In the genomic region with DNA sequence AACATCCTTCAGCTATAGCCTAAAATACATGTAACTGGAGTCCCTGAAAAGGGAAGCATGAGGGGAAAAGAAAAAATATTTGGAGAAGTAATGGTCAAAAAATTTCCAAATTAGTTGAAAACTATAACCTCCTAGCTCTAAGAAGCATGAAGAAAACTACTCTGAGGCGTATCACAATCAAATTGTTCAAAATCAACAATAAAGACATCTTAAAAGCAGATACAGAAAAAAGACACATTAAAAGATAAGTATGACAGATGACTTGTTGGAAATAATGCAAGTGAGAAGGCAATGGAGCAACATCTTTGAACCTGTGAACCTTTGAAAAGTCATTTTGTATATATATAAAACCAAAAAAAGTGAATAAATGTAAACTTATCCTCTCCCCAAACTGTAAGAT, we compare ENCODE assay signal across 1 cellular context.
A peak's percentile ranks its signal among the peaks of the same experiment; 100 is the strongest.
TF ChIP-seq lines count a peak whose summit lies in the region.

No MANE protein-coding gene starts in this region.

TF ChIP-seq in K562, 482 proteins besides CTCF, POLR2A, EP300 and RAD21 (continued from another document):
- TF ChIP-seq, protein P1, sequence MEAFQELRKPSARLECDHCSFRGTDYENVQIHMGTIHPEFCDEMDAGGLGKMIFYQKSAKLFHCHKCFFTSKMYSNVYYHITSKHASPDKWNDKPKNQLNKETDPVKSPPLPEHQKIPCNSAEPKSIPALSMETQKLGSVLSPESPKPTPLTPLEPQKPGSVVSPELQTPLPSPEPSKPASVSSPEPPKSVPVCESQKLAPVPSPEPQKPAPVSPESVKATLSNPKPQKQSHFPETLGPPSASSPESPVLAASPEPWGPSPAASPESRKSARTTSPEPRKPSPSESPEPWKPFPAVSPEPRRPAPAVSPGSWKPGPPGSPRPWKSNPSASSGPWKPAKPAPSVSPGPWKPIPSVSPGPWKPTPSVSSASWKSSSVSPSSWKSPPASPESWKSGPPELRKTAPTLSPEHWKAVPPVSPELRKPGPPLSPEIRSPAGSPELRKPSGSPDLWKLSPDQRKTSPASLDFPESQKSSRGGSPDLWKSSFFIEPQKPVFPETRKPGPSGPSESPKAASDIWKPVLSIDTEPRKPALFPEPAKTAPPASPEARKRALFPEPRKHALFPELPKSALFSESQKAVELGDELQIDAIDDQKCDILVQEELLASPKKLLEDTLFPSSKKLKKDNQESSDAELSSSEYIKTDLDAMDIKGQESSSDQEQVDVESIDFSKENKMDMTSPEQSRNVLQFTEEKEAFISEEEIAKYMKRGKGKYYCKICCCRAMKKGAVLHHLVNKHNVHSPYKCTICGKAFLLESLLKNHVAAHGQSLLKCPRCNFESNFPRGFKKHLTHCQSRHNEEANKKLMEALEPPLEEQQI (IDR thresholded peaks at IDR 0.05), result peak; percentile 54
- TF ChIP-seq MIER1 (IDR thresholded peaks at IDR 0.05; ENCODE audit: low read depth), result 0 out of 2 replicates have a peak, but pooled peaks have one; percentile 33
- peak; percentile 88 for TF ChIP-seq CBX5 (IDR thresholded peaks at IDR 0.05; ENCODE audit: borderline replicate concordance, low read depth)
- no peak for TF ChIP-seq SAP30 (IDR thresholded peaks at IDR 0.05; ENCODE audit: borderline replicate concordance, insufficient read depth, low read depth, low read length, poor library complexity, severe bottlenecking)
- TF ChIP-seq, protein P2, sequence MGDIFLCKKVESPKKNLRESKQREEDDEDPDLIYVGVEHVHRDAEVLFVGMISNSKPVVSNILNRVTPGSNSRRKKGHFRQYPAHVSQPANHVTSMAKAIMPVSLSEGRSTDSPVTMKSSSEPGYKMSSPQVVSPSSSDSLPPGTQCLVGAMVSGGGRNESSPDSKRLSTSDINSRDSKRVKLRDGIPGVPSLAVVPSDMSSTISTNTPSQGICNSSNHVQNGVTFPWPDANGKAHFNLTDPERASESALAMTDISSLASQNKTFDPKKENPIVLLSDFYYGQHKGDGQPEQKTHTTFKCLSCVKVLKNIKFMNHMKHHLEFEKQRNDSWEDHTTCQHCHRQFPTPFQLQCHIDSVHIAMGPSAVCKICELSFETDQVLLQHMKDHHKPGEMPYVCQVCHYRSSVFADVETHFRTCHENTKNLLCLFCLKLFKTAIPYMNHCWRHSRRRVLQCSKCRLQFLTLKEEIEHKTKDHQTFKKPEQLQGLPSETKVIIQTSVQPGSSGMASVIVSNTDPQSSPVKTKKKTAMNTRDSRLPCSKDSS (IDR thresholded peaks at IDR 0.05; ENCODE audit: low read depth, partially characterized antibody), result peak; percentile 97
- TF ChIP-seq XRCC3 (IDR thresholded peaks at IDR 0.05), result peak; percentile 71; the same call in 1 of the 2 replicates
- 0 out of 2 replicates have a peak, but pooled peaks have one; percentile 22 for TF ChIP-seq LEF1 (IDR thresholded peaks at IDR 0.05)
- TF ChIP-seq, protein P3, sequence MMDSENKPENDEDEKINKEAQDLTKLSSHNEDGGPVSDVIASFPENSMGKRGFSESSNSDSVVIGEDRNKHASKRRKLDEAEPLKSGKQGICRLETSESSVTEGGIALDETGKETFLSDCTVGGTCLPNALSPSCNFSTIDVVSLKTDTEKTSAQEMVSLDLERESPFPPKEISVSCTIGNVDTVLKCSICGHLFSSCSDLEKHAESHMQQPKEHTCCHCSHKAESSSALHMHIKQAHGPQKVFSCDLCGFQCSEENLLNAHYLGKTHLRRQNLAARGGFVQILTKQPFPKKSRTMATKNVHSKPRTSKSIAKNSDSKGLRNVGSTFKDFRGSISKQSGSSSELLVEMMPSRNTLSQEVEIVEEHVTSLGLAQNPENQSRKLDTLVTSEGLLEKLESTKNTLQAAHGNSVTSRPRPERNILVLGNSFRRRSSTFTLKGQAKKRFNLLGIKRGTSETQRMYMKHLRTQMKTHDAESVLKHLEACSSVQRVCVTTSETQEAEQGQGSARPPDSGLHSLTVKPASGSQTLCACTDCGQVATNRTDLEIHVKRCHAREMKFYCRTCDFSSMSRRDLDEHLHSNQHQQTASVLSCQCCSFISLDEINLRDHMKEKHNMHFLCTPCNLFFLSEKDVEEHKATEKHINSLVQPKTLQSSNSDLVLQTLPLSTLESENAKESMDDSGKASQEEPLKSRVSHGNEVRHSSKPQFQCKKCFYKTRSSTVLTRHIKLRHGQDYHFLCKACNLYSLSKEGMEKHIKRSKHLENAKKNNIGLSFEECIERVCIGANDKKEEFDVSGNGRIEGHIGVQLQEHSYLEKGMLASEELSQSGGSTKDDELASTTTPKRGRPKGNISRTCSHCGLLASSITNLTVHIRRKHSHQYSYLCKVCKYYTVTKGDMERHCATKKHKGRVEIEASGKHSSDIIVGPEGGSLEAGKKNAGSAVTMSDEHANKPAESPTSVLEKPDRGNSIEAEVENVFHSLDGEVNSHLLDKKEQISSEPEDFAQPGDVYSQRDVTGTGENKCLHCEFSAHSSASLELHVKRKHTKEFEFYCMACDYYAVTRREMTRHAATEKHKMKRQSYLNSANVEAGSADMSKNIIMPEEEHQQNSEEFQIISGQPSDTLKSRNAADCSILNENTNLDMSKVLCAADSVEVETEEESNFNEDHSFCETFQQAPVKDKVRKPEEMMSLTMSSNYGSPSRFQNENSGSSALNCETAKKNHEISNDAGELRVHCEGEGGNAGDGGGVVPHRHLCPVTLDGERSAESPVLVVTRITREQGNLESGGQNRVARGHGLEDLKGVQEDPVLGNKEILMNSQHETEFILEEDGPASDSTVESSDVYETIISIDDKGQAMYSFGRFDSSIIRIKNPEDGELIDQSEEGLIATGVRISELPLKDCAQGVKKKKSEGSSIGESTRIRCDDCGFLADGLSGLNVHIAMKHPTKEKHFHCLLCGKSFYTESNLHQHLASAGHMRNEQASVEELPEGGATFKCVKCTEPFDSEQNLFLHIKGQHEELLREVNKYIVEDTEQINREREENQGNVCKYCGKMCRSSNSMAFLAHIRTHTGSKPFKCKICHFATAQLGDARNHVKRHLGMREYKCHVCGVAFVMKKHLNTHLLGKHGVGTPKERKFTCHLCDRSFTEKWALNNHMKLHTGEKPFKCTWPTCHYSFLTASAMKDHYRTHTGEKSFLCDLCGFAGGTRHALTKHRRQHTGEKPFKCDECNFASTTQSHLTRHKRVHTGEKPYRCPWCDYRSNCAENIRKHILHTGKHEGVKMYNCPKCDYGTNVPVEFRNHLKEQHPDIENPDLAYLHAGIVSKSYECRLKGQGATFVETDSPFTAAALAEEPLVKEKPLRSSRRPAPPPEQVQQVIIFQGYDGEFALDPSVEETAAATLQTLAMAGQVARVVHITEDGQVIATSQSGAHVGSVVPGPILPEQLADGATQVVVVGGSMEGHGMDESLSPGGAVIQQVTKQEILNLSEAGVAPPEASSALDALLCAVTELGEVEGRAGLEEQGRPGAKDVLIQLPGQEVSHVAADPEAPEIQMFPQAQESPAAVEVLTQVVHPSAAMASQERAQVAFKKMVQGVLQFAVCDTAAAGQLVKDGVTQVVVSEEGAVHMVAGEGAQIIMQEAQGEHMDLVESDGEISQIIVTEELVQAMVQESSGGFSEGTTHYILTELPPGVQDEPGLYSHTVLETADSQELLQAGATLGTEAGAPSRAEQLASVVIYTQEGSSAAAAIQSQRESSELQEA (IDR thresholded peaks at IDR 0.05; ENCODE audit: low read depth), result peak; percentile 57; the same call in 1 of the 2 replicates
- 0 out of 2 replicates have a peak, but pooled peaks have one; percentile 49 for TF ChIP-seq ZEB2 (IDR thresholded peaks at IDR 0.05)
- TF ChIP-seq TRIM24 (IDR thresholded peaks at IDR 0.05), result peak; percentile 62 to 84; a peak in 3 of 4 replicates
- TF ChIP-seq ZNF561 (CRISPR knock-in tag; conservative IDR thresholded peaks at IDR 0.05), result no peak
- TF ChIP-seq ZNF655 (CRISPR knock-in tag; IDR thresholded peaks at IDR 0.05), result no peak
- no peak for TF ChIP-seq ZNF384 (IDR thresholded peaks at IDR 0.05; ENCODE audit: low read depth, low read length)
- TF ChIP-seq TRIM28 (IDR thresholded peaks at IDR 0.05), result peak; percentile 99
- peak; percentile 92 for TF ChIP-seq RBM25 (IDR thresholded peaks at IDR 0.05; ENCODE audit: low read depth, low read length, severe bottlenecking)
- TF ChIP-seq ZNF280B (CRISPR knock-in tag; IDR thresholded peaks at IDR 0.05), result no peak
- no peak for TF ChIP-seq CSDE1 (IDR thresholded peaks at IDR 0.05)
- TF ChIP-seq ZFPM2 (CRISPR knock-in tag; IDR thresholded peaks at IDR 0.05), result no peak
- TF ChIP-seq GATAD2A (IDR thresholded peaks at IDR 0.05), result no peak
- TF ChIP-seq SMARCA5 (IDR thresholded peaks at IDR 0.05), result peak; percentile 76
- no peak for TF ChIP-seq TEAD1 (CRISPR knock-in tag; IDR thresholded peaks at IDR 0.05)
- TF ChIP-seq NFATC3 (IDR thresholded peaks at IDR 0.05), result 0 out of 2 replicates have a peak, but pooled peaks have one; percentile 54
- TF ChIP-seq, protein P4, sequence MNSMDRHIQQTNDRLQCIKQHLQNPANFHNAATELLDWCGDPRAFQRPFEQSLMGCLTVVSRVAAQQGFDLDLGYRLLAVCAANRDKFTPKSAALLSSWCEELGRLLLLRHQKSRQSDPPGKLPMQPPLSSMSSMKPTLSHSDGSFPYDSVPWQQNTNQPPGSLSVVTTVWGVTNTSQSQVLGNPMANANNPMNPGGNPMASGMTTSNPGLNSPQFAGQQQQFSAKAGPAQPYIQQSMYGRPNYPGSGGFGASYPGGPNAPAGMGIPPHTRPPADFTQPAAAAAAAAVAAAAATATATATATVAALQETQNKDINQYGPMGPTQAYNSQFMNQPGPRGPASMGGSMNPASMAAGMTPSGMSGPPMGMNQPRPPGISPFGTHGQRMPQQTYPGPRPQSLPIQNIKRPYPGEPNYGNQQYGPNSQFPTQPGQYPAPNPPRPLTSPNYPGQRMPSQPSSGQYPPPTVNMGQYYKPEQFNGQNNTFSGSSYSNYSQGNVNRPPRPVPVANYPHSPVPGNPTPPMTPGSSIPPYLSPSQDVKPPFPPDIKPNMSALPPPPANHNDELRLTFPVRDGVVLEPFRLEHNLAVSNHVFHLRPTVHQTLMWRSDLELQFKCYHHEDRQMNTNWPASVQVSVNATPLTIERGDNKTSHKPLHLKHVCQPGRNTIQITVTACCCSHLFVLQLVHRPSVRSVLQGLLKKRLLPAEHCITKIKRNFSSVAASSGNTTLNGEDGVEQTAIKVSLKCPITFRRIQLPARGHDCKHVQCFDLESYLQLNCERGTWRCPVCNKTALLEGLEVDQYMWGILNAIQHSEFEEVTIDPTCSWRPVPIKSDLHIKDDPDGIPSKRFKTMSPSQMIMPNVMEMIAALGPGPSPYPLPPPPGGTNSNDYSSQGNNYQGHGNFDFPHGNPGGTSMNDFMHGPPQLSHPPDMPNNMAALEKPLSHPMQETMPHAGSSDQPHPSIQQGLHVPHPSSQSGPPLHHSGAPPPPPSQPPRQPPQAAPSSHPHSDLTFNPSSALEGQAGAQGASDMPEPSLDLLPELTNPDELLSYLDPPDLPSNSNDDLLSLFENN (IDR thresholded peaks at IDR 0.05; ENCODE audit: low read depth in 2 of 2, low read length in 2 of 2), result no peak
- TF ChIP-seq ARNT (IDR thresholded peaks at IDR 0.05), result peak in 1 of 2 experiments; percentile 40; a peak in 1 of 4 replicates
- 0 out of 2 replicates have a peak, but pooled peaks have one; percentile 60 for TF ChIP-seq NBN (IDR thresholded peaks at IDR 0.05; ENCODE audit: low read depth)
- TF ChIP-seq NR1H2 (CRISPR knock-in tag; IDR thresholded peaks at IDR 0.05), result no peak
- peak; percentile 52; the same call in 1 of the 2 replicates for TF ChIP-seq BCOR (IDR thresholded peaks at IDR 0.05)
